Comparison of ENCODE assay signal across 21 cellular contexts in genomic region chr12:46773537-46773936, GRCh38. TPM values are rescaled to one million over a fixed set of nuclear protein-coding genes. Genes with fewer than 3 reads are reported as not detected.
"Had no signal": no experiment of that assay in that cellular context is flagged by ENCODE, and none has a peak within 500 bp of the region (broad histone marks: within the 10 kb centered on the region; RNA-seq: fewer than 3 reads in every experiment).

No MANE protein-coding gene starts in this region.

- H3K27ac Mint-ChIP-seq: activated T-helper 17 cell treated with anti-CD3 and anti-CD28 coated beads, Interleukin-2, amount 50 U/mL, for 72 hours; endodermal cell; naive B cell; stimulated activated effector memory CD8-positive, alpha-beta T cell treated with anti-CD3 and anti-CD28 coated beads, Interleukin-12 subunit alpha, Interleukin-12 subunit beta, amount 100 ng/mL, for 72 hours had no signal

- H3K4me1 Mint-ChIP-seq: activated T-helper 17 cell treated with anti-CD3 and anti-CD28 coated beads, Interleukin-2, amount 50 U/mL, for 72 hours; naive B cell; stimulated activated effector memory CD8-positive, alpha-beta T cell treated with anti-CD3 and anti-CD28 coated beads, Interleukin-12 subunit alpha, Interleukin-12 subunit beta, amount 100 ng/mL, for 72 hours had no signal

- H3K36me3 Mint-ChIP-seq: naive B cell; stimulated activated effector memory CD8-positive, alpha-beta T cell treated with anti-CD3 and anti-CD28 coated beads, Interleukin-12 subunit alpha, Interleukin-12 subunit beta, amount 100 ng/mL, for 72 hours had no signal

- H3K4me3 Mint-ChIP-seq: activated T-helper 17 cell treated with anti-CD3 and anti-CD28 coated beads, Interleukin-2, amount 50 U/mL, for 72 hours; endodermal cell; naive B cell; stimulated activated effector memory CD8-positive, alpha-beta T cell treated with anti-CD3 and anti-CD28 coated beads, Interleukin-12 subunit alpha, Interleukin-12 subunit beta, amount 100 ng/mL, for 72 hours had no signal

- H3K4me1 ChIP-seq: spleen, vagina had no signal

- ATAC-seq: activated CD4-positive, CD25-positive, alpha-beta regulatory T cell treated with anti-CD3 and anti-CD28 coated beads, Interleukin-2, amount 50 U/mL, for 24 hours; activated T-helper 17 cell treated with anti-CD3 and anti-CD28 coated beads, Interleukin-2, amount 50 U/mL, for 72 hours; right cardiac atrium; stimulated activated effector memory CD8-positive, alpha-beta T cell treated with anti-CD3 and anti-CD28 coated beads, Interleukin-12 subunit alpha, Interleukin-12 subunit beta, amount 100 ng/mL, for 72 hours had no signal

- H3K27me3 Mint-ChIP-seq: progenitor cell of endocrine pancreas had no signal

- H3K9me3 ChIP-seq: neutrophil, spleen, tibial artery, vagina had no signal

- DNase-seq: activated CD4-positive, alpha-beta T cell treated with anti-CD3 and anti-CD28 coated beads, Interleukin-2, amount 50 U/mL, for 48 hours; activated naive CD4-positive, alpha-beta T cell treated with Interleukin-2 at 50 U/mL for 16 hours; aorta; dorsolateral prefrontal cortex; endodermal cell; islet precursor cell; naive B cell; right cardiac atrium; spleen; stimulated activated CD4-positive, alpha-beta T cell treated with anti-CD3 and anti-CD28 coated beads, Interleukin-2, amount 100 ng/mL, for 24 hours; SW 1271; tibial artery had no signal

- H3K9me3 Mint-ChIP-seq: activated T-helper 17 cell treated with anti-CD3 and anti-CD28 coated beads, Interleukin-2, amount 50 U/mL, for 72 hours; endodermal cell; naive B cell; stimulated activated effector memory CD8-positive, alpha-beta T cell treated with anti-CD3 and anti-CD28 coated beads, Interleukin-12 subunit alpha, Interleukin-12 subunit beta, amount 100 ng/mL, for 72 hours had no signal

- H3K27ac ChIP-seq: dorsolateral prefrontal cortex, neutrophil, spleen, vagina had no signal

- H3K36me3 ChIP-seq: neutrophil, spleen, tibial artery, vagina had no signal

- H3K4me3 ChIP-seq: dorsolateral prefrontal cortex, lung, spleen, tibial artery, vagina had no signal

- H3K27me3 ChIP-seq: neutrophil, spleen, tibial artery, vagina had no signal

RNA-seq across cellular contexts. Expression of gene SLC38A4, which starts 52.3 kb away (rescaled TPM):
- total RNA-seq: epithelial cell of proximal tubule; T-helper 2 cell treated with Interferon-gamma antibody and Interleukin-4, amounts not matched to agents 100 ng/mL and 5 ng/mL, for 36 hours; vagina had no signal
